16 cellular contexts compared by ENCODE assay signal in genomic region chr21:31151156-31151555, GRCh38.
"Had no signal": no experiment of that assay in that cellular context is flagged by ENCODE, and none has a peak within 500 bp of the region (broad histone marks: within the 10 kb centered on the region; RNA-seq: fewer than 3 reads in every experiment).

No MANE protein-coding gene starts in this region.

- H3K27ac Mint-ChIP-seq: activated CD8-positive, alpha-beta T cell treated with anti-CD3 and anti-CD28 coated beads for 36 hours; activated naive CD4-positive, alpha-beta T cell treated with anti-CD3 and anti-CD28 coated beads, Interleukin-2, amount 50 U/mL, for 72 hours had no signal

- ATAC-seq: activated CD4-positive, CD25-positive, alpha-beta regulatory T cell treated with anti-CD3 and anti-CD28 coated beads, Interleukin-2, amount 50 U/mL, for 24 hours; activated CD8-positive, alpha-beta T cell treated with anti-CD3 and anti-CD28 coated beads for 36 hours; activated naive CD4-positive, alpha-beta T cell treated with anti-CD3 and anti-CD28 coated beads, Interleukin-2, amount 50 U/mL, for 72 hours; K562 had no signal

- H3K27me3 Mint-ChIP-seq: activated CD8-positive, alpha-beta T cell treated with anti-CD3 and anti-CD28 coated beads for 36 hours had no signal

- H3K4me3 Mint-ChIP-seq: activated CD8-positive, alpha-beta T cell treated with anti-CD3 and anti-CD28 coated beads for 36 hours had no signal

- DNase-seq: activated CD4-positive, alpha-beta T cell treated with anti-CD3 and anti-CD28 coated beads for 4 hours; activated CD8-positive, alpha-beta memory T cell treated with anti-CD3 and anti-CD28 coated beads, Interleukin-2, amount 50 U/mL, for 4 hours; activated CD8-positive, alpha-beta T cell treated with anti-CD3 and anti-CD28 coated beads for 36 hours; brain microvascular endothelial cell; Karpas-422; NCI-H1105 treated with DMSO at 0.1 percent for 48 hours; NCI-H1436 treated with DMSO at 0.1 percent for 48 hours; NCI-H187; NCI-H2081; NCI-H510A treated with DMSO at 0.1 percent for 48 hours; Peyer's patch; Right ventricle myocardium superior; SJCRH30 had no signal
